Comparison of ENCODE assay signal across 1 cellular context in genomic region chr7:77696057-77696642, GRCh38.
TF ChIP-seq lines count a peak whose summit lies in the region.

Gene RSBN1L (plus strand): TSS chr7:77696459. CDS start chr7:77696470, 11 bp downstream.

TF ChIP-seq in HEK293, 187 proteins besides CTCF, POLR2A, EP300 and RAD21 (continued from another document and continues in another):
- no peak for TF ChIP-seq ZBTB44 (tag by site-specific recombination; IDR thresholded peaks at IDR 0.05)
- no peak for TF ChIP-seq ZSCAN23 (tag by site-specific recombination; IDR thresholded peaks at IDR 0.05)
- no peak for TF ChIP-seq TSHZ1 (tag by site-specific recombination; IDR thresholded peaks at IDR 0.05; ENCODE audit: borderline replicate concordance)
- TF ChIP-seq ZNF416 (tag by site-specific recombination; IDR thresholded peaks at IDR 0.05), result no peak
- TF ChIP-seq EGR2 (tag by site-specific recombination; IDR thresholded peaks at IDR 0.05; ENCODE audit: low read depth), result no peak
- no peak for TF ChIP-seq ZNF391 (tag by site-specific recombination; IDR thresholded peaks at IDR 0.05; ENCODE audit: borderline replicate concordance, low read depth)
- TF ChIP-seq ZNF324 (tag by site-specific recombination; IDR thresholded peaks at IDR 0.05), result no peak
- TF ChIP-seq GLIS1 (tag by site-specific recombination; IDR thresholded peaks at IDR 0.05), result peak; percentile 88
- no peak for TF ChIP-seq ZNF426 (tag by site-specific recombination; IDR thresholded peaks at IDR 0.05)
- peak; percentile 34 for TF ChIP-seq ZBTB17 (tag by site-specific recombination; IDR thresholded peaks at IDR 0.05)
- TF ChIP-seq ZNF292 (tag by site-specific recombination; IDR thresholded peaks at IDR 0.05; ENCODE audit: borderline replicate concordance, low read depth), result no peak
- TF ChIP-seq KLF7 (tag by site-specific recombination; IDR thresholded peaks at IDR 0.05; ENCODE audit: borderline replicate concordance), result no peak
- no peak for TF ChIP-seq ZNF692 (tag by site-specific recombination; IDR thresholded peaks at IDR 0.05)
- TF ChIP-seq ZNF843 (tag by site-specific recombination; IDR thresholded peaks at IDR 0.05), result no peak
- no peak for TF ChIP-seq ZNF549 (tag by site-specific recombination; IDR thresholded peaks at IDR 0.05)
- peak; percentile 82 for TF ChIP-seq ZBTB10 (tag by site-specific recombination; IDR thresholded peaks at IDR 0.05)
- TF ChIP-seq ZNF362 (tag by site-specific recombination; IDR thresholded peaks at IDR 0.05), result no peak
- no peak for TF ChIP-seq ZNF354C (tag by site-specific recombination; IDR thresholded peaks at IDR 0.05; ENCODE audit: borderline replicate concordance, low read depth)
- TF ChIP-seq OSR2 (tag by site-specific recombination; IDR thresholded peaks at IDR 0.05), result no peak
- no peak for TF ChIP-seq ZNF768 (tag by site-specific recombination; IDR thresholded peaks at IDR 0.05)
- peak; percentile 53; the same call in 1 of the 2 replicates for TF ChIP-seq BCL11B (tag by site-specific recombination; IDR thresholded peaks at IDR 0.05; ENCODE audit: low read depth)
- no peak for TF ChIP-seq ZNF701 (tag by site-specific recombination; IDR thresholded peaks at IDR 0.05)
- TF ChIP-seq HOXC10 (CRISPR knock-in tag; IDR thresholded peaks at IDR 0.05), result no peak
- no peak for TF ChIP-seq ZNF623 (tag by site-specific recombination; IDR thresholded peaks at IDR 0.05)
- no peak for TF ChIP-seq ZBTB26 (tag by site-specific recombination; optimal IDR thresholded peaks at IDR 0.05)
- TF ChIP-seq KLF1 (tag by site-specific recombination; IDR thresholded peaks at IDR 0.05), result no peak; the same call in 1 of the 2 replicates
- no peak for TF ChIP-seq ZNF704 (tag by site-specific recombination; IDR thresholded peaks at IDR 0.05)
- TF ChIP-seq ZNF837 (tag by site-specific recombination; IDR thresholded peaks at IDR 0.05), result no peak
- TF ChIP-seq ZNF654 (tag by site-specific recombination; IDR thresholded peaks at IDR 0.05; ENCODE audit: low read depth), result no peak
- TF ChIP-seq ZNF114 (tag by site-specific recombination; IDR thresholded peaks at IDR 0.05), result no peak
- no peak; the same call in 1 of the 2 replicates for TF ChIP-seq ZNF580 (tag by site-specific recombination; IDR thresholded peaks at IDR 0.05)
- no peak for TF ChIP-seq MZF1 (tag by site-specific recombination; IDR thresholded peaks at IDR 0.05; ENCODE audit: borderline replicate concordance)
- no peak for TF ChIP-seq ZNF514 (tag by site-specific recombination; IDR thresholded peaks at IDR 0.05)
- no peak for TF ChIP-seq ZNF169 (tag by site-specific recombination; IDR thresholded peaks at IDR 0.05)
- TF ChIP-seq SETDB1 (IDR thresholded peaks at IDR 0.05; ENCODE audit: insufficient read length, low read length), result no peak
- peak; percentile 51; the same call in 1 of the 2 replicates for TF ChIP-seq ZNF394 (tag by site-specific recombination; IDR thresholded peaks at IDR 0.05; ENCODE audit: borderline replicate concordance)
- TF ChIP-seq SP7 (tag by site-specific recombination; IDR thresholded peaks at IDR 0.05), result no peak; the same call in 1 of the 2 replicates
- no peak for TF ChIP-seq ZNF624 (tag by site-specific recombination; IDR thresholded peaks at IDR 0.05)
- TF ChIP-seq PRDM6 (tag by site-specific recombination; IDR thresholded peaks at IDR 0.05), result no peak
- TF ChIP-seq ZNF23 (tag by site-specific recombination; IDR thresholded peaks at IDR 0.05; ENCODE audit: borderline replicate concordance), result no peak
- no peak; the same call in 1 of the 2 replicates for TF ChIP-seq ZXDB (tag by site-specific recombination; IDR thresholded peaks at IDR 0.05)
- TF ChIP-seq KLF16 (tag by site-specific recombination; IDR thresholded peaks at IDR 0.05), result peak; percentile 51; the same call in 1 of the 2 replicates
- TF ChIP-seq ZNF350 (tag by site-specific recombination; IDR thresholded peaks at IDR 0.05), result no peak
- no peak for TF ChIP-seq ZNF626 (tag by site-specific recombination; IDR thresholded peaks at IDR 0.05)
- no peak for TF ChIP-seq ZNF530 (tag by site-specific recombination; IDR thresholded peaks at IDR 0.05; ENCODE audit: low read depth)
- no peak for TF ChIP-seq ZFP37 (tag by site-specific recombination; IDR thresholded peaks at IDR 0.05)
- TF ChIP-seq SP2 (tag by site-specific recombination; IDR thresholded peaks at IDR 0.05), result peak; percentile 98
- TF ChIP-seq ZNF510 (tag by site-specific recombination; IDR thresholded peaks at IDR 0.05; ENCODE audit: insufficient replicate concordance), result no peak
- no peak for TF ChIP-seq ZNF48 (tag by site-specific recombination; IDR thresholded peaks at IDR 0.05)
- TF ChIP-seq ZNF449 (tag by site-specific recombination; IDR thresholded peaks at IDR 0.05), result no peak
- TF ChIP-seq ZNF621 (tag by site-specific recombination; IDR thresholded peaks at IDR 0.05), result no peak
- 0 out of 2 replicates have a peak, but pooled peaks have one; percentile 6 for TF ChIP-seq ZSCAN30 (tag by site-specific recombination; IDR thresholded peaks at IDR 0.05)
- TF ChIP-seq SCRT2 (tag by site-specific recombination; IDR thresholded peaks at IDR 0.05), result no peak
